ENCODE assay signal across 18 cellular contexts in genomic region chr9:121826711-121827110, GRCh38.
"Had no signal": no experiment of that assay in that cellular context is flagged by ENCODE, and none has a peak within 500 bp of the region (broad histone marks: within the 10 kb centered on the region; RNA-seq: fewer than 3 reads in every experiment).

No MANE protein-coding gene starts in this region.

- H3K36me3 Mint-ChIP-seq: activated naive CD4-positive, alpha-beta T cell treated with anti-CD3 and anti-CD28 coated beads, Interleukin-2, amount 50 U/mL, for 72 hours had no signal

- H3K27me3 Mint-ChIP-seq: activated T-helper 17 cell treated with anti-CD3 and anti-CD28 coated beads, Interleukin-2, amount 50 U/mL, for 72 hours; stimulated activated naive CD8-positive, alpha-beta T cell treated with anti-CD3 and anti-CD28 coated beads, Interleukin-15, Interleukin-2, amounts not matched to agents 100 ng/mL and 50 ng/mL, for 24 hours had no signal

- H3K27ac ChIP-seq: left lung, neutrophil, pancreas, psoas muscle, thoracic aorta, upper lobe of left lung had no signal

- H3K4me1 Mint-ChIP-seq: activated T-helper 17 cell treated with anti-CD3 and anti-CD28 coated beads, Interleukin-2, amount 50 U/mL, for 72 hours had no signal

- H3K9me3 ChIP-seq: left lung, neutrophil, pancreas, psoas muscle, thoracic aorta, upper lobe of left lung had no signal

- H3K36me3 ChIP-seq: left lung, neutrophil, pancreas, upper lobe of left lung had no signal

- H3K9me3 Mint-ChIP-seq: activated naive CD4-positive, alpha-beta T cell treated with anti-CD3 and anti-CD28 coated beads, Interleukin-2, amount 50 U/mL, for 72 hours; activated T-cell treated with anti-CD3 and anti-CD28 coated beads, Interleukin-2, amount 50 U/mL, for 4 hours; activated T-helper 17 cell treated with anti-CD3 and anti-CD28 coated beads, Interleukin-2, amount 50 U/mL, for 72 hours; nephron; stimulated activated naive CD8-positive, alpha-beta T cell treated with anti-CD3 and anti-CD28 coated beads, Interleukin-15, Interleukin-2, amounts not matched to agents 100 ng/mL and 50 ng/mL, for 24 hours had no signal

- H3K4me3 Mint-ChIP-seq: activated T-cell treated with anti-CD3 and anti-CD28 coated beads, Interleukin-2, amount 50 U/mL, for 4 hours; activated T-helper 17 cell treated with anti-CD3 and anti-CD28 coated beads, Interleukin-2, amount 50 U/mL, for 72 hours; nephron; stimulated activated naive CD8-positive, alpha-beta T cell treated with anti-CD3 and anti-CD28 coated beads, Interleukin-15, Interleukin-2, amounts not matched to agents 100 ng/mL and 50 ng/mL, for 24 hours had no signal

- H3K4me3 ChIP-seq: left lung, pancreas, psoas muscle, thoracic aorta, upper lobe of left lung had no signal

- DNase-seq: activated CD4-positive, alpha-beta T cell treated with anti-CD3 and anti-CD28 coated beads for 4 hours; activated CD4-positive, alpha-beta T cell treated with anti-CD3 and anti-CD28 coated beads, Interleukin-2, amount 50 U/mL, for 4 hours; activated CD4-positive, CD25-positive, alpha-beta regulatory T cell; activated naive CD4-positive, alpha-beta T cell; activated T-cell treated with anti-CD3 and anti-CD28 coated beads, Interleukin-2, amount 50 U/mL, for 4 hours; anterior cingulate cortex; effector CD8-positive, alpha-beta T cell; left lung; psoas muscle; stimulated activated CD4-positive, alpha-beta T cell treated with anti-CD3 and anti-CD28 coated beads, Interleukin-15, amount 100 ng/mL, for 24 hours had no signal

- H3K4me1 ChIP-seq: left lung, pancreas had no signal

- H3K27ac Mint-ChIP-seq: activated naive CD4-positive, alpha-beta T cell treated with anti-CD3 and anti-CD28 coated beads, Interleukin-2, amount 50 U/mL, for 72 hours; activated T-helper 17 cell treated with anti-CD3 and anti-CD28 coated beads, Interleukin-2, amount 50 U/mL, for 72 hours; nephron; stimulated activated naive CD8-positive, alpha-beta T cell treated with anti-CD3 and anti-CD28 coated beads, Interleukin-15, Interleukin-2, amounts not matched to agents 100 ng/mL and 50 ng/mL, for 24 hours had no signal

- H3K27me3 ChIP-seq: left lung, neutrophil, pancreas, upper lobe of left lung had no signal
